ENCODE assay signal across 9 cellular contexts in genomic region chr3:119257654-119258410, GRCh38.
DNase-seq lines count a peak whose midpoint lies in the region; ATAC-seq lines count a peak whose summit lies in the region.
"Had no signal": no experiment of that assay in that cellular context is flagged by ENCODE, and none has a peak within 500 bp of the region (broad histone marks: within the 10 kb centered on the region; RNA-seq: fewer than 3 reads in every experiment).

No MANE protein-coding gene starts in this region.

- H3K9me3 Mint-ChIP-seq in dendritic cell treated with granulocyte-macrophage colony-stimulating factor and Interleukin-4, amounts not matched to agents 40 ng/mL and 50 ng/mL, for 4 days, result peaks cover 4% of the 10 kb centered on the region
- H3K9me3 Mint-ChIP-seq: stimulated activated effector memory CD8-positive, alpha-beta T cell treated with anti-CD3 and anti-CD28 coated beads, Interleukin-12 subunit alpha, Interleukin-12 subunit beta, amount 100 ng/mL, for 72 hours had no signal

- DNase-seq in NCI-H1436 (lab: John Stamatoyannopoulos, UW), result no peak
- no peak for DNase-seq in NCI-H748 (lab: John Stamatoyannopoulos, UW; ENCODE audit: unreplicated experiment)
- DNase-seq in COLO829 (ENCODE audit: low spot score), result no peak

- H3K4me3 ChIP-seq in skin epidermis, result no peak overlapping the region

- H3K27ac ChIP-seq in skin epidermis, result peak overlapping the region in 15 of 21 experiments; percentile 10 to 76 (median 56)

- intact Hi-C loops in dendritic cell treated with granulocyte-macrophage colony-stimulating factor and Interleukin-4, amounts not matched to agents 40 ng/mL and 50 ng/mL, for 4 days (cut with micrococcal nuclease), result no loop called here

- ATAC-seq in GM19467 (IDR thresholded peaks at IDR 0.05; ENCODE audit: unreplicated experiment) (peak; percentile 65), HG03469 (IDR thresholded peaks at IDR 0.05; ENCODE audit: unreplicated experiment) (peak; percentile 63), HG02840 (IDR thresholded peaks at IDR 0.05; ENCODE audit: low FRiP score, unreplicated experiment) (no peak)
- ATAC-seq: stimulated activated effector memory CD8-positive, alpha-beta T cell treated with anti-CD3 and anti-CD28 coated beads, Interleukin-12 subunit alpha, Interleukin-12 subunit beta, amount 100 ng/mL, for 72 hours had no signal

- H3K4me3 Mint-ChIP-seq in dendritic cell treated with granulocyte-macrophage colony-stimulating factor and Interleukin-4, amounts not matched to agents 40 ng/mL and 50 ng/mL, for 4 days, result no peak overlapping the region
- H3K4me3 Mint-ChIP-seq: stimulated activated effector memory CD8-positive, alpha-beta T cell treated with anti-CD3 and anti-CD28 coated beads, Interleukin-12 subunit alpha, Interleukin-12 subunit beta, amount 100 ng/mL, for 72 hours had no signal

- peak overlapping the region; percentile 73 for H3K27ac Mint-ChIP-seq in dendritic cell treated with granulocyte-macrophage colony-stimulating factor and Interleukin-4, amounts not matched to agents 40 ng/mL and 50 ng/mL, for 4 days
- H3K27ac Mint-ChIP-seq: stimulated activated effector memory CD8-positive, alpha-beta T cell treated with anti-CD3 and anti-CD28 coated beads, Interleukin-12 subunit alpha, Interleukin-12 subunit beta, amount 100 ng/mL, for 72 hours had no signal

- peaks cover 40% of the 10 kb centered on the region for H3K4me1 Mint-ChIP-seq in dendritic cell treated with granulocyte-macrophage colony-stimulating factor and Interleukin-4, amounts not matched to agents 40 ng/mL and 50 ng/mL, for 4 days (ENCODE audit: low read depth)
- H3K4me1 Mint-ChIP-seq: stimulated activated effector memory CD8-positive, alpha-beta T cell treated with anti-CD3 and anti-CD28 coated beads, Interleukin-12 subunit alpha, Interleukin-12 subunit beta, amount 100 ng/mL, for 72 hours had no signal

- no peaks in the 10 kb centered on the region for H3K27me3 Mint-ChIP-seq in dendritic cell treated with granulocyte-macrophage colony-stimulating factor and Interleukin-4, amounts not matched to agents 40 ng/mL and 50 ng/mL, for 4 days

- H3K36me3 Mint-ChIP-seq in dendritic cell treated with granulocyte-macrophage colony-stimulating factor and Interleukin-4, amounts not matched to agents 40 ng/mL and 50 ng/mL, for 4 days (ENCODE audit: low read depth), result no peaks in the 10 kb centered on the region
- H3K36me3 Mint-ChIP-seq: stimulated activated effector memory CD8-positive, alpha-beta T cell treated with anti-CD3 and anti-CD28 coated beads, Interleukin-12 subunit alpha, Interleukin-12 subunit beta, amount 100 ng/mL, for 72 hours had no signal
